In the genomic region with DNA sequence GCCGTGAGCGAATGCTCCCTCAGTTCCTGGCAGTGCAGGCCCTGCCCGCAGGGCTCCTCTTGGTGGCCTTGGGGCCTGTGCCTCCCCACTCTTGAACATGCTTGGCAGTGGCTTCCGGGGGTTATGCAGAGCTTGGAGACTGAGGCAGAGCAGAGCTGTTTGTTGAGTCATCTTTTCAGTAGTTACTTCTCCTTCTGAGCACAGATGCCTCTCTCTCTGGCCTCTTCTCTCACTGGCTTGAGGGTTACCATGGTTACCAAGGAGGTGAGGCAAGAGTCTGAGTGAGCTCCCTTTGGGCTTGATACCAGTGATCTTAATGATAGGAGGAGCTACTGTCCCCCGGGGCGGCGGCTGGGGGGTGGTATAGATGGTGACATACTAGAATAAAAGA, we compare ENCODE assay signal across 9 cellular contexts.
DNase-seq lines count a peak whose midpoint lies in the region; ATAC-seq and TF ChIP-seq lines count a peak whose summit lies in the region.
"Had no signal": no experiment of that assay in that cellular context is flagged by ENCODE, and none has a peak within 500 bp of the region (broad histone marks: within the 10 kb centered on the region; RNA-seq: fewer than 3 reads in every experiment).

No MANE protein-coding gene starts in this region.

- H2BK120ac ChIP-seq in neuronal stem cell (ENCODE audit: low read depth, low read length), result no peak overlapping the region

- no peak overlapping the region for H3K4me3 ChIP-seq in coronary artery
- no peak overlapping the region for H3K4me3 ChIP-seq in neuronal stem cell (ENCODE audit: low read length in 2 of 2)
- no peak overlapping the region for H3K4me3 ChIP-seq in suprapubic skin
- H3K4me3 ChIP-seq: body of pancreas had no signal

- H3K23ac ChIP-seq in neuronal stem cell (ENCODE audit: low read depth, low read length, poor library complexity), result no peak overlapping the region

- no peaks in the 10 kb centered on the region for H3K79me1 ChIP-seq in neuronal stem cell (ENCODE audit: low read depth, low read length)

- peak; percentile 63 for DNase-seq in KBM-7
- DNase-seq in coronary artery (ENCODE audit: low spot score), result peak; percentile 75
- peak; percentile 43 for DNase-seq in neuronal stem cell (ENCODE audit: low spot score)
- no peak for DNase-seq in suprapubic skin (ENCODE audit: low spot score in 2 of 2)
- no peak for DNase-seq in RWPE1 (ENCODE audit: low spot score)
- no peak for DNase-seq in posterior vena cava (ENCODE audit: low spot score)

- in situ Hi-C loops in KBM-7 (cut with MboI; ENCODE audit: low pct_unique_long_range_greater_than_20kb, low sequenced_read_pairs), result loop anchor here (10.0 kb wide), 1 partner anchor 156 kb away; no protein-coding TSS in a partner anchor

- ATAC-seq in GM18505 (IDR thresholded peaks at IDR 0.05; ENCODE audit: unreplicated experiment), result peak; percentile 57
- ATAC-seq in GM21390 (IDR thresholded peaks at IDR 0.05; ENCODE audit: unreplicated experiment), result no peak

- H2BK12ac ChIP-seq in neuronal stem cell (ENCODE audit: low read length), result no peak overlapping the region

- TF ChIP-seq EP300 in suprapubic skin (IDR thresholded peaks at IDR 0.05), result no peak

- no peak overlapping the region for H3K14ac ChIP-seq in neuronal stem cell (ENCODE audit: low read length)

- no peak overlapping the region for H2BK5ac ChIP-seq in neuronal stem cell (ENCODE audit: low read length)

- H2AFZ ChIP-seq in neuronal stem cell (ENCODE audit: low read length), result no peak overlapping the region

- POLR2A ChIA-PET in RWPE1 (lab: Yijun Ruan, JAX; ENCODE audit: low non-redundant PET), result no interaction called here

- H2AK5ac ChIP-seq in neuronal stem cell (ENCODE audit: low read depth, low read length), result no peak overlapping the region

- no peak overlapping the region for H4K8ac ChIP-seq in neuronal stem cell (ENCODE audit: low read depth, low read length)

- H2BK15ac ChIP-seq in neuronal stem cell (ENCODE audit: low read length), result no peak overlapping the region

- CTCF ChIA-PET in RWPE1 (lab: Yijun Ruan, JAX), result interaction anchor here (0.6 to 9.0 kb wide), 17 partner anchors 10 to 226 kb away, joined by 3 to 88 read pairs (median 6); no protein-coding TSS in a partner anchor

- H3K9me3 ChIP-seq in neuronal stem cell (replicated peaks in 1 of 2; ENCODE audit: control insufficient read depth in 2 of 2, insufficient read depth in 1 of 2, low read depth in 1 of 2, low read length in 2 of 2), result no peaks in the 10 kb centered on the region
- no peaks in the 10 kb centered on the region for H3K9me3 ChIP-seq in suprapubic skin
- H3K9me3 ChIP-seq: body of pancreas had no signal

- TF ChIP-seq POLR2A in GM18505 (IDR thresholded peaks at IDR 0.05; ENCODE audit: borderline replicate concordance, extremely low read depth, insufficient read depth, insufficient read length) (no peak), suprapubic skin (IDR thresholded peaks at IDR 0.05) (no peak)

- H3K4me2 ChIP-seq in neuronal stem cell (ENCODE audit: insufficient read depth, low read length, poor library complexity, severe bottlenecking), result no peak overlapping the region

- H4K91ac ChIP-seq in neuronal stem cell (ENCODE audit: low read depth, low read length, poor library complexity), result no peak overlapping the region

- no peak overlapping the region for H3K4ac ChIP-seq in neuronal stem cell (ENCODE audit: low read length)

- no peak overlapping the region for H3K9ac ChIP-seq in neuronal stem cell (ENCODE audit: low read depth, low read length, poor library complexity)

- no CpG with 5 or more reads among the region's 7 CpGs for WGBS in neuronal stem cell (ENCODE audit: extremely low coverage in 2 of 2, insufficient read length in 2 of 2, insufficient replicate concordance in 1 of 2), 2 donors
- 71% methylated on average over 5 of the region's 7 CpGs for WGBS in suprapubic skin

- no peak overlapping the region for H3K18ac ChIP-seq in neuronal stem cell (ENCODE audit: low read length)

- TF ChIP-seq CTCF in coronary artery (IDR thresholded peaks at IDR 0.05), result no peak
- TF ChIP-seq CTCF in suprapubic skin (IDR thresholded peaks at IDR 0.05), result no peak
- no peak for TF ChIP-seq CTCF in RWPE1 (conservative IDR thresholded peaks at IDR 0.05; ENCODE audit: low read depth)

- H3K4me1 ChIP-seq in neuronal stem cell (ENCODE audit: control insufficient read depth in 2 of 2, insufficient read depth in 1 of 2, low read depth in 1 of 2, low read length in 2 of 2) (peaks cover 11 to 21% of the 10 kb centered on the region in 2 donors), suprapubic skin (no peaks in the 10 kb centered on the region)

- intact Hi-C loops in posterior vena cava (cut with DNase I), result loop anchor here (2.0 to 5.0 kb wide), 2 partner anchors 162 to 164 kb away; no protein-coding TSS in a partner anchor

- H3K27ac ChIP-seq in coronary artery (peak overlapping the region; percentile 9 to 76), neuronal stem cell (replicated peaks; ENCODE audit: low read length) (no peak overlapping the region), suprapubic skin (no peak overlapping the region), RWPE1 (no peak overlapping the region)
- H3K27ac ChIP-seq: body of pancreas had no signal

- no peaks in the 10 kb centered on the region for H3K27me3 ChIP-seq in neuronal stem cell (ENCODE audit: control insufficient read depth in 3 of 3, insufficient read depth in 3 of 3, low read depth in 1 of 3, low read length in 3 of 3)
- H3K27me3 ChIP-seq in suprapubic skin, result no peaks in the 10 kb centered on the region
- H3K27me3 ChIP-seq: body of pancreas had no signal

- no peaks in the 10 kb centered on the region for H3K36me3 ChIP-seq in neuronal stem cell (replicated peaks in 1 of 2; ENCODE audit: control insufficient read depth in 2 of 2, insufficient read depth in 2 of 2, low read length in 2 of 2)
- no peaks in the 10 kb centered on the region for H3K36me3 ChIP-seq in suprapubic skin

Comparison
In these comparisons a context has a peak if more than half of its experiments do, and no peak if none do; other contexts are left out.
1. DNase-seq: peak in KBM-7 (single experiment), coronary artery (single experiment) and neuronal stem cell (single experiment); none in suprapubic skin (0 of 2), RWPE1 (single experiment) and posterior vena cava (single experiment).
2. H3K27ac ChIP-seq: peak in coronary artery (2 of 2); none in neuronal stem cell (single experiment), suprapubic skin (single experiment) and RWPE1 (single experiment).